1 cellular context compared by ENCODE assay signal in the genomic region with DNA sequence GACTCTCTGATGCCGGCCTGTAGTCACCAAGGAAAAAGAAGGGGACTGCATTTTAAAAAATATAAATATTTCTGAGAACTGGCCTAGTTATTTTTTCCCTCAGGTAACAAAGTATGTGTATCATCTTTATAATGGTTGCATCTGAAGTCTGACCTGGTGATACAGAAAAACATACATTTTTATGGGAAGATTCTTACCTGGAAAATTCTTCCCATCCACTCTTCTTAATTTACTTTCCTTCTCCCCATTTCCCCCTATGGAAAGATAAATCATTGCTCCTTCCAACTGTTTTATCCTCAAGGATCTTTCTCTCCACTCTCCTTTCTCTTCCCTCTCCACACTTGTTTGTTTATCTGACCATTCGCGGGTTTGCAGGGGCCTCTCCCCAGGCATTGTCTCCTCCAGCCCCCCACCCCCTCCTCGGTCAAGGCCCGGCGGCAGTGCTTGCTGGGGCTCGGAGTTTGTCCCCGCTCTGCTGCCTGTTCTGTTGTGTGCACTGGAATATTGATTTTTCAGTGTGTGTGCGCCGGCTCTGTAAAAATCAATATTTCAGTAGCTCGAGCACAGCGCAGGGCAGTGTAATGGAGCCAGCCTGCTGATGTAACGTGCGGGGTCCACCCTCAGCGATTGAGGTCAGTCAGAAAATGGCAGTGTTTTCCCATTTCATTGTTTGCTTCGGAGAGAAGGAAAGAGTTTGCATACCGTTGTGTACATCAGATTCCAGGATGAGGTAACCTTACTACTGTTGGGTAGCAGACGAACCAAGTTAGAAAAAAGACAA.
A peak's percentile ranks its signal among the peaks of the same experiment; 100 is the strongest.
TF ChIP-seq lines count a peak whose summit lies in the region.

No MANE protein-coding gene starts in this region.

TF ChIP-seq in HEK293, 187 proteins besides CTCF, POLR2A, EP300 and RAD21 (continued from another document):
- TF ChIP-seq, protein P1, sequence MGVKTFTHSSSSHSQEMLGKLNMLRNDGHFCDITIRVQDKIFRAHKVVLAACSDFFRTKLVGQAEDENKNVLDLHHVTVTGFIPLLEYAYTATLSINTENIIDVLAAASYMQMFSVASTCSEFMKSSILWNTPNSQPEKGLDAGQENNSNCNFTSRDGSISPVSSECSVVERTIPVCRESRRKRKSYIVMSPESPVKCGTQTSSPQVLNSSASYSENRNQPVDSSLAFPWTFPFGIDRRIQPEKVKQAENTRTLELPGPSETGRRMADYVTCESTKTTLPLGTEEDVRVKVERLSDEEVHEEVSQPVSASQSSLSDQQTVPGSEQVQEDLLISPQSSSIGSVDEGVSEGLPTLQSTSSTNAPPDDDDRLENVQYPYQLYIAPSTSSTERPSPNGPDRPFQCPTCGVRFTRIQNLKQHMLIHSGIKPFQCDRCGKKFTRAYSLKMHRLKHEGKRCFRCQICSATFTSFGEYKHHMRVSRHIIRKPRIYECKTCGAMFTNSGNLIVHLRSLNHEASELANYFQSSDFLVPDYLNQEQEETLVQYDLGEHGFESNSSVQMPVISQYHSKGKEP (tag by site-specific recombination; IDR thresholded peaks at IDR 0.05) = no peak
- TF ChIP-seq ZFHX2 (tag by site-specific recombination; conservative IDR thresholded peaks at IDR 0.05) = no peak
- TF ChIP-seq ZEB2 (tag by site-specific recombination; IDR thresholded peaks at IDR 0.05) = peak; percentile 29; the same call in 1 of the 2 replicates
- TF ChIP-seq ZXDB (tag by site-specific recombination; IDR thresholded peaks at IDR 0.05) = peak; percentile 57; the same call in 1 of the 2 replicates
- 0 out of 2 replicates have a peak, but pooled peaks have one; percentile 10 for TF ChIP-seq ZBTB8A (tag by site-specific recombination; IDR thresholded peaks at IDR 0.05)
- no peak for TF ChIP-seq ZNF621 (tag by site-specific recombination; IDR thresholded peaks at IDR 0.05)
- TF ChIP-seq ZNF174 (tag by site-specific recombination; IDR thresholded peaks at IDR 0.05) = no peak
- TF ChIP-seq, protein P2, sequence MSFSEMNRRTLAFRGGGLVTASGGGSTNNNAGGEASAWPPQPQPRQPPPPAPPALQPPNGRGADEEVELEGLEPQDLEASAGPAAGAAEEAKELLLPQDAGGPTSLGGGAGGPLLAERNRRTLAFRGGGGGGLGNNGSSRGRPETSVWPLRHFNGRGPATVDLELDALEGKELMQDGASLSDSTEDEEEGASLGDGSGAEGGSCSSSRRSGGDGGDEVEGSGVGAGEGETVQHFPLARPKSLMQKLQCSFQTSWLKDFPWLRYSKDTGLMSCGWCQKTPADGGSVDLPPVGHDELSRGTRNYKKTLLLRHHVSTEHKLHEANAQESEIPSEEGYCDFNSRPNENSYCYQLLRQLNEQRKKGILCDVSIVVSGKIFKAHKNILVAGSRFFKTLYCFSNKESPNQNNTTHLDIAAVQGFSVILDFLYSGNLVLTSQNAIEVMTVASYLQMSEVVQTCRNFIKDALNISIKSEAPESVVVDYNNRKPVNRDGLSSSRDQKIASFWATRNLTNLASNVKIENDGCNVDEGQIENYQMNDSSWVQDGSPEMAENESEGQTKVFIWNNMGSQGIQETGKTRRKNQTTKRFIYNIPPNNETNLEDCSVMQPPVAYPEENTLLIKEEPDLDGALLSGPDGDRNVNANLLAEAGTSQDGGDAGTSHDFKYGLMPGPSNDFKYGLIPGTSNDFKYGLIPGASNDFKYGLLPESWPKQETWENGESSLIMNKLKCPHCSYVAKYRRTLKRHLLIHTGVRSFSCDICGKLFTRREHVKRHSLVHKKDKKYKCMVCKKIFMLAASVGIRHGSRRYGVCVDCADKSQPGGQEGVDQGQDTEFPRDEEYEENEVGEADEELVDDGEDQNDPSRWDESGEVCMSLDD (tag by site-specific recombination; IDR thresholded peaks at IDR 0.05) = 0 out of 2 replicates have a peak, but pooled peaks have one; percentile 16
- TF ChIP-seq ZBTB20 (tag by site-specific recombination; IDR thresholded peaks at IDR 0.05) = peak; percentile 36
- TF ChIP-seq ZNF335 (tag by site-specific recombination; conservative IDR thresholded peaks at IDR 0.05) = peak; percentile 69
- TF ChIP-seq, protein P3, sequence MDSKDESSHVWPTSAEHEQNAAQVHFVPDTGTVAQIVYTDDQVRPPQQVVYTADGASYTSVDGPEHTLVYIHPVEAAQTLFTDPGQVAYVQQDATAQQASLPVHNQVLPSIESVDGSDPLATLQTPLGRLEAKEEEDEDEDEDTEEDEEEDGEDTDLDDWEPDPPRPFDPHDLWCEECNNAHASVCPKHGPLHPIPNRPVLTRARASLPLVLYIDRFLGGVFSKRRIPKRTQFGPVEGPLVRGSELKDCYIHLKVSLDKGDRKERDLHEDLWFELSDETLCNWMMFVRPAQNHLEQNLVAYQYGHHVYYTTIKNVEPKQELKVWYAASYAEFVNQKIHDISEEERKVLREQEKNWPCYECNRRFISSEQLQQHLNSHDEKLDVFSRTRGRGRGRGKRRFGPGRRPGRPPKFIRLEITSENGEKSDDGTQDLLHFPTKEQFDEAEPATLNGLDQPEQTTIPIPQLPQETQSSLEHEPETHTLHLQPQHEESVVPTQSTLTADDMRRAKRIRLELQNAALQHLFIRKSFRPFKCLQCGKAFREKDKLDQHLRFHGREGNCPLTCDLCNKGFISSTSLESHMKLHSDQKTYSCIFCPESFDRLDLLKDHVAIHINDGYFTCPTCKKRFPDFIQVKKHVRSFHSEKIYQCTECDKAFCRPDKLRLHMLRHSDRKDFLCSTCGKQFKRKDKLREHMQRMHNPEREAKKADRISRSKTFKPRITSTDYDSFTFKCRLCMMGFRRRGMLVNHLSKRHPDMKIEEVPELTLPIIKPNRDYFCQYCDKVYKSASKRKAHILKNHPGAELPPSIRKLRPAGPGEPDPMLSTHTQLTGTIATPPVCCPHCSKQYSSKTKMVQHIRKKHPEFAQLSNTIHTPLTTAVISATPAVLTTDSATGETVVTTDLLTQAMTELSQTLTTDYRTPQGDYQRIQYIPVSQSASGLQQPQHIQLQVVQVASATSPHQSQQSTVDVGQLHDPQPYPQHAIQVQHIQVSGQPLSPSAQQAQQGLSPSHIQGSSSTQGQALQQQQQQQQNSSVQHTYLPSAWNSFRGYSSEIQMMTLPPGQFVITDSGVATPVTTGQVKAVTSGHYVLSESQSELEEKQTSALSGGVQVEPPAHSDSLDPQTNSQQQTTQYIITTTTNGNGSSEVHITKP (tag by site-specific recombination; IDR thresholded peaks at IDR 0.05) = peak; percentile 80
- TF ChIP-seq ZNF366 (tag by site-specific recombination; conservative IDR thresholded peaks at IDR 0.05) = peak; percentile 42; the same call in 1 of the 2 replicates
- no peak for TF ChIP-seq ZNF248 (tag by site-specific recombination; IDR thresholded peaks at IDR 0.05)
- no peak for TF ChIP-seq SP3 (tag by site-specific recombination; IDR thresholded peaks at IDR 0.05)
- TF ChIP-seq, protein P4, sequence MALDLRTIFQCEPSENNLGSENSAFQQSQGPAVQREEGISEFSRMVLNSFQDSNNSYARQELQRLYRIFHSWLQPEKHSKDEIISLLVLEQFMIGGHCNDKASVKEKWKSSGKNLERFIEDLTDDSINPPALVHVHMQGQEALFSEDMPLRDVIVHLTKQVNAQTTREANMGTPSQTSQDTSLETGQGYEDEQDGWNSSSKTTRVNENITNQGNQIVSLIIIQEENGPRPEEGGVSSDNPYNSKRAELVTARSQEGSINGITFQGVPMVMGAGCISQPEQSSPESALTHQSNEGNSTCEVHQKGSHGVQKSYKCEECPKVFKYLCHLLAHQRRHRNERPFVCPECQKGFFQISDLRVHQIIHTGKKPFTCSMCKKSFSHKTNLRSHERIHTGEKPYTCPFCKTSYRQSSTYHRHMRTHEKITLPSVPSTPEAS (tag by site-specific recombination; IDR thresholded peaks at IDR 0.05) = peak; percentile 96
- peak; percentile 29; the same call in 1 of the 2 replicates for TF ChIP-seq FEZF1 (tag by site-specific recombination; IDR thresholded peaks at IDR 0.05)
- TF ChIP-seq ZIC2 (tag by site-specific recombination; IDR thresholded peaks at IDR 0.05) = peak; percentile 57
- TF ChIP-seq, protein P5, sequence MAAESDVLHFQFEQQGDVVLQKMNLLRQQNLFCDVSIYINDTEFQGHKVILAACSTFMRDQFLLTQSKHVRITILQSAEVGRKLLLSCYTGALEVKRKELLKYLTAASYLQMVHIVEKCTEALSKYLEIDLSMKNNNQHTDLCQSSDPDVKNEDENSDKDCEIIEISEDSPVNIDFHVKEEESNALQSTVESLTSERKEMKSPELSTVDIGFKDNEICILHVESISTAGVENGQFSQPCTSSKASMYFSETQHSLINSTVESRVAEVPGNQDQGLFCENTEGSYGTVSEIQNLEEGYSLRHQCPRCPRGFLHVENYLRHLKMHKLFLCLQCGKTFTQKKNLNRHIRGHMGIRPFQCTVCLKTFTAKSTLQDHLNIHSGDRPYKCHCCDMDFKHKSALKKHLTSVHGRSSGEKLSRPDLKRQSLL (tag by site-specific recombination; IDR thresholded peaks at IDR 0.05) = peak; percentile 98
- 0 out of 2 replicates have a peak, but pooled peaks have one; percentile 28 for TF ChIP-seq ZNF2 (tag by site-specific recombination; IDR thresholded peaks at IDR 0.05)
- peak; percentile 48; the same call in 1 of the 2 replicates for TF ChIP-seq GLIS2 (tag by site-specific recombination; IDR thresholded peaks at IDR 0.05)
- TF ChIP-seq, protein P6, sequence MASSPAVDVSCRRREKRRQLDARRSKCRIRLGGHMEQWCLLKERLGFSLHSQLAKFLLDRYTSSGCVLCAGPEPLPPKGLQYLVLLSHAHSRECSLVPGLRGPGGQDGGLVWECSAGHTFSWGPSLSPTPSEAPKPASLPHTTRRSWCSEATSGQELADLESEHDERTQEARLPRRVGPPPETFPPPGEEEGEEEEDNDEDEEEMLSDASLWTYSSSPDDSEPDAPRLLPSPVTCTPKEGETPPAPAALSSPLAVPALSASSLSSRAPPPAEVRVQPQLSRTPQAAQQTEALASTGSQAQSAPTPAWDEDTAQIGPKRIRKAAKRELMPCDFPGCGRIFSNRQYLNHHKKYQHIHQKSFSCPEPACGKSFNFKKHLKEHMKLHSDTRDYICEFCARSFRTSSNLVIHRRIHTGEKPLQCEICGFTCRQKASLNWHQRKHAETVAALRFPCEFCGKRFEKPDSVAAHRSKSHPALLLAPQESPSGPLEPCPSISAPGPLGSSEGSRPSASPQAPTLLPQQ (tag by site-specific recombination; IDR thresholded peaks at IDR 0.05) = peak; percentile 99
- TF ChIP-seq, protein P7, sequence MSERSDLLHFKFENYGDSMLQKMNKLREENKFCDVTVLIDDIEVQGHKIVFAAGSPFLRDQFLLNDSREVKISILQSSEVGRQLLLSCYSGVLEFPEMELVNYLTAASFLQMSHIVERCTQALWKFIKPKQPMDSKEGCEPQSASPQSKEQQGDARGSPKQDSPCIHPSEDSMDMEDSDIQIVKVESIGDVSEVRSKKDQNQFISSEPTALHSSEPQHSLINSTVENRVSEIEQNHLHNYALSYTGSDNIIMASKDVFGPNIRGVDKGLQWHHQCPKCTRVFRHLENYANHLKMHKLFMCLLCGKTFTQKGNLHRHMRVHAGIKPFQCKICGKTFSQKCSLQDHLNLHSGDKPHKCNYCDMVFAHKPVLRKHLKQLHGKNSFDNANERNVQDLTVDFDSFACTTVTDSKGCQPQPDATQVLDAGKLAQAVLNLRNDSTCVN (tag by site-specific recombination; optimal IDR thresholded peaks at IDR 0.05) = peak; percentile 52
- no peak for TF ChIP-seq ZNF623 (tag by site-specific recombination; IDR thresholded peaks at IDR 0.05)
- no peak for TF ChIP-seq SETDB1 (IDR thresholded peaks at IDR 0.05; ENCODE audit: insufficient read length, low read length)
- 0 out of 2 replicates have a peak, but pooled peaks have one; percentile 44 for TF ChIP-seq YY2 (tag by site-specific recombination; IDR thresholded peaks at IDR 0.05)
- no peak for TF ChIP-seq ZNF416 (tag by site-specific recombination; IDR thresholded peaks at IDR 0.05)
- no peak for TF ChIP-seq ZNF426 (tag by site-specific recombination; IDR thresholded peaks at IDR 0.05)
- no peak for TF ChIP-seq ZNF544 (tag by site-specific recombination; IDR thresholded peaks at IDR 0.05)
